ENCODE assay signal across 8 cellular contexts in the genomic region with DNA sequence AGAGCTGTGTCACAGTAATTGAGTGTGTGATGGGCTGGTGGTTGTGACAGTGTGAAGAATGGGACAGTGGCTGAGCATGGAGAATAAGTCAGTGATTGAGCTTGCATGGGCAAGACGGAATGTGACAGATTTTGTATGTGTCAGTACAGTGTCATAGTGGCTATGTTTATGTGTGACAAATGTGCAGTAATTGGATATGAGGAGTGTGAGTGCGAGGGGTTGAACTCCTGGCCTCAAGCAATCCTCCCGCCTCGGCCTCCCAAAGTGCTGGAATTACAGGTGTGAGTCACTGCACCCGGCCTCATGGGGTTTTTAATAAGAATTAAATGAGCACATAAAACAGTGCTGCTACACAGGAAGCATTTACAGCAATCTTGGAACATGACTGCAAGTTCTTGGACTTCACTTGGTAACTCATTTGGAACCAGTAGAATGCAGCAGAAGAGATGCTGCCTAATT. TPM values are rescaled to one million over a fixed set of nuclear protein-coding genes. Genes with fewer than 3 reads are reported as not detected.
DNase-seq lines count a peak whose midpoint lies in the region; ATAC-seq and TF ChIP-seq lines count a peak whose summit lies in the region.

No MANE protein-coding gene starts in this region.

- peaks cover 3% of the 10 kb centered on the region for H3K4me1 ChIP-seq in hepatocyte (ENCODE audit: insufficient read depth)

- H3K4me2 ChIP-seq in hepatocyte = peak overlapping the region; percentile 96

- H3K27me3 ChIP-seq in hepatocyte = no peaks in the 10 kb centered on the region

- H3K79me2 ChIP-seq in hepatocyte = peaks cover 31% of the 10 kb centered on the region

- no peak for TF ChIP-seq CTCF in WTC11 (IDR thresholded peaks at IDR 0.05)
- TF ChIP-seq CTCF in hepatocyte (IDR thresholded peaks at IDR 0.05; ENCODE audit: poor library complexity) = no peak

- no peak overlapping the region for H3K27ac Mint-ChIP-seq in T-helper 2 cell treated with Interferon-gamma antibody and Interleukin-4, amounts not matched to agents 5 μg/mL and 100 μg/mL, for 36 hours
- H3K27ac Mint-ChIP-seq in WTC11 = no peak overlapping the region
- H3K27ac Mint-ChIP-seq in stimulated activated memory B cell treated with anti-CD40 and anti-IgM and Interleukin-4, amounts not matched to agents 10 μg/mL and 1 μg/mL and 100 μg/mL, for 72 hours = no peak overlapping the region

- H3K9me3 Mint-ChIP-seq in T-helper 2 cell treated with Interferon-gamma antibody and Interleukin-4, amounts not matched to agents 5 μg/mL and 100 μg/mL, for 36 hours = no peaks in the 10 kb centered on the region
- H3K9me3 Mint-ChIP-seq in WTC11 = no peaks in the 10 kb centered on the region
- H3K9me3 Mint-ChIP-seq in stimulated activated memory B cell treated with anti-CD40 and anti-IgM and Interleukin-4, amounts not matched to agents 10 μg/mL and 1 μg/mL and 100 μg/mL, for 72 hours = no peaks in the 10 kb centered on the region

- peak overlapping the region; percentile 87 for H3K4me3 ChIP-seq in hepatocyte

- no peaks in the 10 kb centered on the region for H3K9me3 ChIP-seq in hepatocyte (ENCODE audit: low read depth)

- H3K36me3 Mint-ChIP-seq in T-helper 2 cell treated with Interferon-gamma antibody and Interleukin-4, amounts not matched to agents 5 μg/mL and 100 μg/mL, for 36 hours (ENCODE audit: low read depth) = peaks cover 11% of the 10 kb centered on the region
- peaks cover 9% of the 10 kb centered on the region for H3K36me3 Mint-ChIP-seq in WTC11
- H3K36me3 Mint-ChIP-seq in stimulated activated memory B cell treated with anti-CD40 and anti-IgM and Interleukin-4, amounts not matched to agents 10 μg/mL and 1 μg/mL and 100 μg/mL, for 72 hours = peaks cover 4% of the 10 kb centered on the region

- no peak for DNase-seq in T-helper 2 cell treated with Interferon-gamma antibody and Interleukin-4, amounts not matched to agents 5 μg/mL and 100 μg/mL, for 36 hours (ENCODE audit: low spot score)
- DNase-seq in T-helper 2 cell = no peak
- DNase-seq in WTC11 (ENCODE audit: low spot score) = no peak
- no peak for DNase-seq in hepatocyte (ENCODE audit: low spot score)
- no peak for DNase-seq in activated gamma-delta T cell (lab: John Stamatoyannopoulos, UW)
- no peak for DNase-seq in CD1c-positive myeloid dendritic cell (ENCODE audit: extremely low spot score)
- DNase-seq in NCI-H2227 treated with DMSO at 0.1 percent for 48 hours (lab: John Stamatoyannopoulos, UW) = no peak

- peak overlapping the region; percentile 68 for H2AFZ ChIP-seq in hepatocyte

- H3K9me2 ChIP-seq in hepatocyte (replicated peaks; ENCODE audit: insufficient read depth) = no peaks in the 10 kb centered on the region

- H3K27me3 Mint-ChIP-seq in T-helper 2 cell treated with Interferon-gamma antibody and Interleukin-4, amounts not matched to agents 5 μg/mL and 100 μg/mL, for 36 hours (ENCODE audit: low read depth) = peaks cover 16% of the 10 kb centered on the region
- H3K27me3 Mint-ChIP-seq in WTC11 (ENCODE audit: low read depth) = no peaks in the 10 kb centered on the region
- H3K27me3 Mint-ChIP-seq in stimulated activated memory B cell treated with anti-CD40 and anti-IgM and Interleukin-4, amounts not matched to agents 10 μg/mL and 1 μg/mL and 100 μg/mL, for 72 hours = no peaks in the 10 kb centered on the region

- POLR2A ChIA-PET in WTC11 (lab: Charles Lee) = interaction anchor here (0.7 kb wide), 1 partner anchor 21 kb away, joined by 3 read pairs; no protein-coding TSS in a partner anchor

- no peak overlapping the region for H3K27ac ChIP-seq in hepatocyte

- WGBS in hepatocyte (ENCODE audit: low lambda C conversion rate, missing lambda C conversion rate) = 70% methylated on average over 5 of the region's 5 CpGs

- peaks cover 38% of the 10 kb centered on the region for H3K4me1 Mint-ChIP-seq in T-helper 2 cell treated with Interferon-gamma antibody and Interleukin-4, amounts not matched to agents 5 μg/mL and 100 μg/mL, for 36 hours (ENCODE audit: low read depth)
- peaks cover 52% of the 10 kb centered on the region for H3K4me1 Mint-ChIP-seq in WTC11
- peaks cover 44% of the 10 kb centered on the region for H3K4me1 Mint-ChIP-seq in stimulated activated memory B cell treated with anti-CD40 and anti-IgM and Interleukin-4, amounts not matched to agents 10 μg/mL and 1 μg/mL and 100 μg/mL, for 72 hours

- peak overlapping the region; percentile 57 for H3K4me3 Mint-ChIP-seq in T-helper 2 cell treated with Interferon-gamma antibody and Interleukin-4, amounts not matched to agents 5 μg/mL and 100 μg/mL, for 36 hours
- peak overlapping the region; percentile 73 for H3K4me3 Mint-ChIP-seq in WTC11
- peak overlapping the region; percentile 71 for H3K4me3 Mint-ChIP-seq in stimulated activated memory B cell treated with anti-CD40 and anti-IgM and Interleukin-4, amounts not matched to agents 10 μg/mL and 1 μg/mL and 100 μg/mL, for 72 hours

- H4K20me1 ChIP-seq in hepatocyte (ENCODE audit: insufficient read depth, poor library complexity, severe bottlenecking) = peaks cover 21% of the 10 kb centered on the region

- no peak for ATAC-seq in WTC11
- ATAC-seq in stimulated activated memory B cell treated with anti-CD40 and anti-IgM and Interleukin-4, amounts not matched to agents 10 μg/mL and 1 μg/mL and 100 μg/mL, for 72 hours = no peak

- CTCF ChIA-PET in WTC11 (lab: Charles Lee) = interaction anchor here (1.1 to 1.6 kb wide), 2 partner anchors 53 to 54 kb away, joined by 4 read pairs; no protein-coding TSS in a partner anchor

- H3K36me3 ChIP-seq in hepatocyte (replicated peaks; ENCODE audit: insufficient read depth, low read depth) = no peaks in the 10 kb centered on the region

TF ChIP-seq in WTC11, 78 proteins besides CTCF, POLR2A, EP300 and RAD21:
- TF ChIP-seq E2F5 (CRISPR knock-in tag; IDR thresholded peaks at IDR 0.05) (no peak), OVOL2 (CRISPR knock-in tag; IDR thresholded peaks at IDR 0.05; ENCODE audit: borderline replicate concordance) (no peak), ZSCAN18 (CRISPR knock-in tag; IDR thresholded peaks at IDR 0.05) (no peak), SOX15 (CRISPR knock-in tag; IDR thresholded peaks at IDR 0.05) (no peak), ZNF512 (CRISPR knock-in tag; IDR thresholded peaks at IDR 0.05; ENCODE audit: borderline replicate concordance) (no peak), TEAD1 (CRISPR knock-in tag; IDR thresholded peaks at IDR 0.05) (no peak), RORB (CRISPR knock-in tag; IDR thresholded peaks at IDR 0.05) (no peak), KAT7 (CRISPR knock-in tag; IDR thresholded peaks at IDR 0.05; ENCODE audit: borderline replicate concordance) (no peak), SP1 (CRISPR knock-in tag; conservative IDR thresholded peaks at IDR 0.05) (no peak), ZNF396 (CRISPR knock-in tag; IDR thresholded peaks at IDR 0.05; ENCODE audit: borderline replicate concordance) (no peak)
- TF ChIP-seq, protein P1, sequence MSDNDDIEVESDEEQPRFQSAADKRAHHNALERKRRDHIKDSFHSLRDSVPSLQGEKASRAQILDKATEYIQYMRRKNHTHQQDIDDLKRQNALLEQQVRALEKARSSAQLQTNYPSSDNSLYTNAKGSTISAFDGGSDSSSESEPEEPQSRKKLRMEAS (CRISPR knock-in tag; IDR thresholded peaks at IDR 0.05) = no peak

RNA-seq across cellular contexts. Expression of gene RRAS2, which starts 0.6 kb away (rescaled TPM):
- total RNA-seq in WTC11 (2021) (161 to 164 TPM (median 164 TPM) in 3 replicates), hepatocyte (69.8 and 72.9 TPM in 2 replicates)
- 44.2 and 50.7 TPM in 2 replicates for polyA plus RNA-seq in hepatocyte
